Comparison of ENCODE assay signal across 8 cellular contexts in the genomic region with DNA sequence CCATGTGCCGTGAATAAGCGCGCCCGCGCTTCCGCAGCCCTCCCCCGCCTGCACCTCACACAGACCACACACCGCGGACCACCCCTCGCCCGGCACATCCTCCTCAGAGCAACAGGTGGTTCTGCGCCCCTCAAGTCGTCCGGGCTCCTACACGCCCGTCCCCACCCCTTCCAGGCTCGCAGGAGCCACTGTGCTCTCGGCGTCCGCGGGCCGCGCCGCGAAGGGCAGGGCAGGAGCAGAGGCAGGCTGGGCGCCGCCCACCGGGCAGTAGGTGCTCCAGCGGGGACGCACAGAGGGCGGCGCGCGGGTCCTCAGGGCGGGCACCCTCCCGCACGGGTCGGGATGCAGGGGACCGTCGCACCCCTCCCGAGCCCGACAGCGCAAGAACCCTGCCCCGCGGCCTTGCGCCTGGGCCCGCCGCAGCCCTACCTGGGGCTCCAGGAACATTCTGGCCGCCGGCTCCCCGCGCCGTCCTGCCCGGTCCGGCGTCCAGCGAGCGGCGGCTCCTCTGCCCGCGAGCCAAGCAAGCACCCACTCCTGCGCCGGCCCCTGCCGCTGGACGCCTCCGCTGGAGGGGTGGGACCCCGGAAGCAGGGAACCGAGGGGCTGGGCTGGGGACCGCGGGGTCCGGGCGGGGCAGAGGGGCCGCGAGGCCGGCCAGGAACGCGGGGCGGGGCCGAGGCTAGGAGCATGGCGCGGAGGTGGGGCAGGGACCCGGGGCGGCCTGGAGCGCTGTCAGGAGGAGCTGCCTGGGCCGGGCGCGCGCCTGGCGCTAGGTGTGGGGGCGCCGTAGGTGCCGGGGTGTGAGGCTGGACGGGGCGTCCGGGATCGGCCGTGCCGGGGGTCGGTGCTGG. TPM values are rescaled to one million over a fixed set of nuclear protein-coding genes. Genes with fewer than 3 reads are reported as not detected.
A peak's percentile ranks its signal among the peaks of the same experiment; 100 is the strongest.
DNase-seq lines count a peak whose midpoint lies in the region; ATAC-seq and TF ChIP-seq lines count a peak whose summit lies in the region.

No MANE protein-coding gene starts in this region.

- no peaks in the 10 kb centered on the region for H3K9me3 ChIP-seq in CD8-positive, alpha-beta T cell (ENCODE audit: low read length)
- H3K9me3 ChIP-seq in aorta (ENCODE audit: control insufficient read depth, low read length) (no peaks in the 10 kb centered on the region), MG63 (no peaks in the 10 kb centered on the region)

- no peaks in the 10 kb centered on the region for H3K9me3 Mint-ChIP-seq in CD8-positive, alpha-beta T cell
- H3K9me3 Mint-ChIP-seq in natural killer cell = no peaks in the 10 kb centered on the region

- peak overlapping the region; percentile 81 for H3K27ac Mint-ChIP-seq in CD8-positive, alpha-beta T cell
- peak overlapping the region; percentile 77 to 78 for H3K27ac Mint-ChIP-seq in natural killer cell

- POLR2A ChIA-PET in CD8-positive, alpha-beta T cell (lab: Charles Lee) = no interaction called here

- H3K27me3 ChIP-seq in CD8-positive, alpha-beta T cell (ENCODE audit: insufficient read depth, low read length) = no peaks in the 10 kb centered on the region
- H3K27me3 ChIP-seq in aorta (ENCODE audit: control insufficient read depth in 1 of 2, insufficient read depth in 2 of 2, low read length in 1 of 2) (no peaks in the 10 kb centered on the region), MG63 (no peaks in the 10 kb centered on the region)

- no peak for TF ChIP-seq CTCF in CD8-positive, alpha-beta T cell (IDR thresholded peaks at IDR 0.05)
- no peak for TF ChIP-seq CTCF in natural killer cell (IDR thresholded peaks at IDR 0.05)

- H3K4me1 Mint-ChIP-seq in CD8-positive, alpha-beta T cell (ENCODE audit: low read depth) = peaks cover 49% of the 10 kb centered on the region
- peaks cover 48 to 81% of the 10 kb centered on the region in 2 donors for H3K4me1 Mint-ChIP-seq in natural killer cell

- no peaks in the 10 kb centered on the region for H3K36me3 ChIP-seq in CD8-positive, alpha-beta T cell (ENCODE audit: insufficient read depth, low read length)
- H3K36me3 ChIP-seq in aorta (ENCODE audit: control insufficient read depth in 1 of 2, insufficient read depth in 2 of 2, low read length in 1 of 2) (no peaks in the 10 kb centered on the region), MG63 (no peaks in the 10 kb centered on the region)

- H3K27me3 Mint-ChIP-seq in CD8-positive, alpha-beta T cell (ENCODE audit: low read depth) = peaks cover 13% of the 10 kb centered on the region
- H3K27me3 Mint-ChIP-seq in natural killer cell (ENCODE audit: low read depth in 2 of 2) = peaks cover 0 to 5% of the 10 kb centered on the region in 2 donors

- peaks cover 37% of the 10 kb centered on the region for H3K4me1 ChIP-seq in CD8-positive, alpha-beta T cell (ENCODE audit: insufficient read depth, low read length)
- H3K4me1 ChIP-seq in aorta (ENCODE audit: control insufficient read depth in 1 of 2, insufficient read depth in 2 of 2, low read length in 2 of 2) = no peaks in the 10 kb centered on the region

- ATAC-seq in CD8-positive, alpha-beta T cell = peak; percentile 55
- ATAC-seq in natural killer cell = peak; percentile 39 to 60 (median 47)
- no peak for ATAC-seq in aorta (ENCODE audit: low FRiP score)
- ATAC-seq in GM18867 (IDR thresholded peaks at IDR 0.05; ENCODE audit: unreplicated experiment) = no peak

- intact Hi-C loops in CD8-positive, alpha-beta T cell (cut with DNase I, micrococcal nuclease) = loop anchor here in 1 of 2 experiments (2.0 kb wide), 1 partner anchor 15 kb away; no protein-coding TSS in a partner anchor
- intact Hi-C loops in natural killer cell (cut with micrococcal nuclease) = no loop called here
- intact Hi-C loops in aorta (cut with DNase I) = no loop called here

- WGBS in aorta, 2 donors = 1% methylated on average over 79 to 99 of the region's 99 CpGs

- H3K36me3 Mint-ChIP-seq in CD8-positive, alpha-beta T cell = no peaks in the 10 kb centered on the region
- H3K36me3 Mint-ChIP-seq in natural killer cell = no peaks in the 10 kb centered on the region

- peak in 6 of 7 experiments; percentile 33 to 77 (median 44) for DNase-seq in CD8-positive, alpha-beta T cell
- peak; percentile 41 for DNase-seq in activated CD4-positive, CD25-positive, alpha-beta regulatory T cell treated with anti-CD3 and anti-CD28 coated beads, Interleukin-2, amount 50 U/mL, for 72 hours
- DNase-seq in effector CD4-positive, alpha-beta T cell = peak; percentile 5
- peak; percentile 52 for DNase-seq in natural killer cell
- peak; percentile 52 to 74 for DNase-seq in aorta
- no peak for DNase-seq in MG63
- no peak for DNase-seq in kidney glomerular epithelial cell (lab: John Stamatoyannopoulos, UW)

- peak overlapping the region; percentile 86 for H3K4me3 Mint-ChIP-seq in CD8-positive, alpha-beta T cell
- H3K4me3 Mint-ChIP-seq in natural killer cell = peak overlapping the region; percentile 89

- no peak overlapping the region for H3K27ac ChIP-seq in CD8-positive, alpha-beta T cell (ENCODE audit: low read depth, low read length)
- no peak overlapping the region for H3K27ac ChIP-seq in aorta (ENCODE audit: low read depth in 1 of 2, low read length in 2 of 2)

- CTCF ChIA-PET in CD8-positive, alpha-beta T cell (lab: Charles Lee) = interaction anchor here (1.7 kb wide), 1 partner anchor 27 kb away, joined by 5 read pairs; no protein-coding TSS in a partner anchor

- H3K4me3 ChIP-seq in CD8-positive, alpha-beta T cell (ENCODE audit: low read depth, low read length) = peak overlapping the region; percentile 45
- no peak overlapping the region for H3K4me3 ChIP-seq in aorta (ENCODE audit: low read length in 2 of 2)
- no peak overlapping the region for H3K4me3 ChIP-seq in MG63

RNA-seq across cellular contexts. Expression of a gene that starts 37.4 kb away (rescaled TPM):
- total RNA-seq in CD8-positive, alpha-beta T cell = 1 to 10 TPM in 1 of 2 experiments, under 1 TPM in 1; 0.92 to 1.0 TPM
- total RNA-seq in natural killer cell = 10 to 100 TPM in 2 of 3 donors, 1 to 10 TPM in 1; 9.3 to 12.9 (median 10.9) TPM
- total RNA-seq in aorta = 1 to 10 TPM; 1.9 to 3.1 TPM
- 1 to 10 TPM in 1 of 2 donors, not detected in 1; 3.9 TPM for polyA plus RNA-seq in aorta
- 0.30 TPM in 1 of 2 replicates, not detected in the other for total RNA-seq in MG63 (2014; rRNA removed; shearing (Covaris generic); ENCODE audit: low replicate concordance)

Comparison
In these comparisons a context has a peak if more than half of its experiments do, and no peak if none do; other contexts are left out.
1. ATAC-seq: peak in CD8-positive, alpha-beta T cell (single experiment) and natural killer cell (3 of 3); none in aorta (single experiment) and GM18867 (single experiment).
2. DNase-seq: peak in CD8-positive, alpha-beta T cell (6 of 7), activated CD4-positive, CD25-positive, alpha-beta regulatory T cell treated with anti-CD3 and anti-CD28 coated beads, Interleukin-2, amount 50 U/mL, for 72 hours (single experiment), effector CD4-positive, alpha-beta T cell (single experiment), natural killer cell (single experiment) and aorta (2 of 2); none in MG63 (single experiment) and kidney glomerular epithelial cell (single experiment).